7 cellular contexts compared by ENCODE assay signal in the genomic region with DNA sequence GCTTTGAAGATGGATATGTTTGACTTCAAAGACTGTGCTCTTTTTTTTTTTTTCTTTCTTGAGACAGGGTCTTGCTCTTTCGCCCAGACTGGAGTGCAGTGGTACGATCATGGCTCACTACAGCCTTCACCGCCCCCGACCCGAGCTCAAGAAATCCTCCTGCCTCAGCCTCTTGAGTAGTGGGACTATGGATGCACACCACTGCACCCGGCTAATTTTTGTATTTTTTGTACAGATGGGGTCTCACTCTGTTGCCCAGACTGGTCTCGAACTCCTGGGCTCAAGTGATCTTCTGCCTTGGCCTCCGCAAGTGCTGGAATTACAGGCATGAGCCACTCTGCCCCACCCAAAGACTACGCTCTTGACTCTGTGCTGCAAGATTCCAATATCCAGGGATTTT. TPM values are rescaled to one million over a fixed set of nuclear protein-coding genes. Genes with fewer than 3 reads are reported as not detected.
"Had no signal": no experiment of that assay in that cellular context is flagged by ENCODE, and none has a peak within 500 bp of the region (broad histone marks: within the 10 kb centered on the region; RNA-seq: fewer than 3 reads in every experiment).

No MANE protein-coding gene starts in this region.

- H3K4me3 Mint-ChIP-seq: IgD-negative memory B cell had no signal

- H3K27ac ChIP-seq: HL-60 had no signal

- H3K27ac Mint-ChIP-seq: IgD-negative memory B cell had no signal

- DNase-seq: IMR-90, KBM-7, KG1 had no signal

- H3K36me3 Mint-ChIP-seq: IgD-negative memory B cell had no signal

- H3K4me3 ChIP-seq: K562 had no signal

RNA-seq across cellular contexts. Expression of a gene that starts 50.4 kb away (rescaled TPM):
- total RNA-seq: HT1080 had no signal
